Comparison of ENCODE assay signal across 15 cellular contexts in genomic region chr5:145341842-145342241, GRCh38.
A peak's percentile ranks its signal among the peaks of the same experiment; 100 is the strongest.
DNase-seq lines count a peak whose midpoint lies in the region; ATAC-seq, FAIRE-seq and TF ChIP-seq lines count a peak whose summit lies in the region.
"Had no signal": no experiment of that assay in that cellular context is flagged by ENCODE, and none has a peak within 500 bp of the region (broad histone marks: within the 10 kb centered on the region; RNA-seq: fewer than 3 reads in every experiment).

No MANE protein-coding gene starts in this region.

- no peak overlapping the region for H3K4me3 ChIP-seq in epithelial cell of esophagus (ENCODE audit: low read length)
- H3K4me3 ChIP-seq in aorta (ENCODE audit: low read length in 2 of 2) = no peak overlapping the region
- H3K4me3 ChIP-seq: Peyer's patch had no signal

- no peak overlapping the region for H3K27ac ChIP-seq in aorta (ENCODE audit: low read depth in 1 of 2, low read length in 2 of 2)
- H3K27ac ChIP-seq: Peyer's patch had no signal

- no peak for TF ChIP-seq CTCF in epithelial cell of esophagus (IDR thresholded peaks at IDR 0.05; ENCODE audit: insufficient read depth, low read depth, low read length, missing control alignments)

- peak; percentile 27 for FAIRE-seq in H54 (lab: Jason Lieb, UNC)
- FAIRE-seq: HTR-8/SVneo had no signal

- peaks cover 0 to 2% of the 10 kb centered on the region in 2 donors for H3K4me1 ChIP-seq in aorta (ENCODE audit: control insufficient read depth in 1 of 2, insufficient read depth in 2 of 2, low read length in 2 of 2)
- H3K4me1 ChIP-seq: Peyer's patch had no signal

- no peak for TF ChIP-seq POLR2A in H54 (IDR thresholded peaks at IDR 0.05; ENCODE audit: low read depth, low read length)

- 90 to 91% methylated on average over 1 of the region's 1 CpG for WGBS in aorta, 2 donors

- H3K36me3 ChIP-seq in aorta (ENCODE audit: control insufficient read depth in 1 of 2, insufficient read depth in 2 of 2, low read length in 1 of 2) = no peaks in the 10 kb centered on the region
- H3K36me3 ChIP-seq: Peyer's patch had no signal

- H3K9me3 ChIP-seq in aorta (ENCODE audit: control insufficient read depth, low read length) = no peaks in the 10 kb centered on the region
- H3K9me3 ChIP-seq: Peyer's patch had no signal

- H3K27me3 ChIP-seq in aorta (ENCODE audit: control insufficient read depth in 1 of 2, insufficient read depth in 2 of 2, low read length in 1 of 2) = no peaks in the 10 kb centered on the region
- H3K27me3 ChIP-seq: Peyer's patch had no signal

- intact Hi-C loops in aorta (cut with DNase I) = no loop called here

- DNase-seq in H54 (ENCODE audit: insufficient read length, low spot score) (no peak), OCI-M1 (lab: John Stamatoyannopoulos, UW) (peak; percentile 15), epithelial cell of esophagus (ENCODE audit: low read depth) (peak; percentile 49), aorta (no peak), epidermal melanocyte (ENCODE audit: insufficient read length, low spot score) (no peak), GF-D8 (lab: John Stamatoyannopoulos, UW) (no peak)
- DNase-seq: C1 segment of cervical spinal cord, DMS 273 treated with DMSO at 0.1 percent for 48 hours, NCI-H1092 treated with DMSO at 0.1 percent for 48 hours, NCI-H187, NCI-H82, Peyer's patch, SIG-M5 had no signal

- ATAC-seq in aorta (ENCODE audit: low FRiP score) = no peak
- no peak for ATAC-seq in HG03469 (IDR thresholded peaks at IDR 0.05; ENCODE audit: unreplicated experiment)

Comparison
In these comparisons a context has a peak if more than half of its experiments do, and no peak if none do; other contexts are left out.
1. DNase-seq: peak in OCI-M1 (single experiment) and epithelial cell of esophagus (single experiment); none in H54 (single experiment), aorta (0 of 2), epidermal melanocyte (single experiment) and GF-D8 (single experiment).